9 cellular contexts compared by ENCODE assay signal in genomic region chr2:10123281-10123680, GRCh38. TPM values are rescaled to one million over a fixed set of nuclear protein-coding genes. Genes with fewer than 3 reads are reported as not detected.
DNase-seq lines count a peak whose midpoint lies in the region; ATAC-seq lines count a peak whose summit lies in the region.
"Had no signal": no experiment of that assay in that cellular context is flagged by ENCODE, and none has a peak within 500 bp of the region (broad histone marks: within the 10 kb centered on the region; RNA-seq: fewer than 3 reads in every experiment).

No MANE protein-coding gene starts in this region.

- H3K9me3 ChIP-seq in SJCRH30 (replicated peaks), result no peaks in the 10 kb centered on the region
- no peaks in the 10 kb centered on the region for H3K9me3 ChIP-seq in esophagus (ENCODE audit: control insufficient read depth in 2 of 2, insufficient read depth in 1 of 2, low read depth in 1 of 2, low read length in 1 of 2)

- H3K4me3 ChIP-seq in SJCRH30 (peak overlapping the region; percentile 94), esophagus (ENCODE audit: low read depth in 1 of 2, low read length in 2 of 2) (peak overlapping the region; percentile 54 to 55), skeletal muscle cell (ENCODE audit: low read depth, low read length) (peak overlapping the region; percentile 71)

- peaks cover 25% of the 10 kb centered on the region for H3K4me1 ChIP-seq in SJCRH30
- peaks cover 0 to 8% of the 10 kb centered on the region in 2 donors for H3K4me1 ChIP-seq in esophagus (ENCODE audit: control insufficient read depth in 2 of 2, insufficient read depth in 2 of 2, low read length in 1 of 2)

- H3K36me3 ChIP-seq in SJCRH30 (peaks cover 51% of the 10 kb centered on the region), esophagus (ENCODE audit: control insufficient read depth in 2 of 2, insufficient read depth in 2 of 2, low read length in 1 of 2) (no peaks in the 10 kb centered on the region)

- no peak for ATAC-seq in GM21786 (IDR thresholded peaks at IDR 0.05; ENCODE audit: unreplicated experiment)

- H3K27me3 ChIP-seq in SJCRH30 (no peaks in the 10 kb centered on the region), esophagus (ENCODE audit: control insufficient read depth in 1 of 2, insufficient read depth in 2 of 2, low read length in 2 of 2) (no peaks in the 10 kb centered on the region)

- peak; percentile 38 for DNase-seq in DMS53 (lab: John Stamatoyannopoulos, UW)
- no peak for DNase-seq in DMS53 treated with DMSO at 0.1 percent for 48 hours (lab: John Stamatoyannopoulos, UW; ENCODE audit: unreplicated experiment)
- DNase-seq in SJCRH30, result no peak
- no peak for DNase-seq in skeletal muscle cell (ENCODE audit: low read depth)
- DNase-seq in GM19240 (ENCODE audit: insufficient read length, low spot score), result no peak
- DNase-seq in NCI-H748 (lab: John Stamatoyannopoulos, UW; ENCODE audit: unreplicated experiment), result no peak
- DNase-seq: stimulated activated CD4-positive, alpha-beta T cell treated with anti-CD3 and anti-CD28 coated beads, Interleukin-4, amount 100 ng/mL, for 4 hours had no signal

- H3K27ac ChIP-seq in SJCRH30 (peak overlapping the region; percentile 98), esophagus (ENCODE audit: low read depth in 2 of 2, low read length in 1 of 2) (no peak overlapping the region)

- 5 to 13% methylated on average over 18 of the region's 18 CpGs for WGBS in esophagus, 2 donors

RNA-seq across cellular contexts. Expression of gene RRM2, which starts 0.7 kb away (rescaled TPM):
- 417 and 456 TPM in 2 replicates for total RNA-seq in SJCRH30 (2014; rRNA removed; shearing (Covaris generic))
- 10 to 100 TPM; 14.8 to 43.2 TPM for polyA plus RNA-seq in esophagus

RNA-seq across cellular contexts. Expression of gene CYS1, which starts 43.1 kb away (rescaled TPM):
- total RNA-seq in SJCRH30 (2014; rRNA removed; shearing (Covaris generic)), result not detected in 2 replicates
- polyA plus RNA-seq in esophagus, result under 1 TPM; 0.29 to 0.94 TPM
